In the genomic region with DNA sequence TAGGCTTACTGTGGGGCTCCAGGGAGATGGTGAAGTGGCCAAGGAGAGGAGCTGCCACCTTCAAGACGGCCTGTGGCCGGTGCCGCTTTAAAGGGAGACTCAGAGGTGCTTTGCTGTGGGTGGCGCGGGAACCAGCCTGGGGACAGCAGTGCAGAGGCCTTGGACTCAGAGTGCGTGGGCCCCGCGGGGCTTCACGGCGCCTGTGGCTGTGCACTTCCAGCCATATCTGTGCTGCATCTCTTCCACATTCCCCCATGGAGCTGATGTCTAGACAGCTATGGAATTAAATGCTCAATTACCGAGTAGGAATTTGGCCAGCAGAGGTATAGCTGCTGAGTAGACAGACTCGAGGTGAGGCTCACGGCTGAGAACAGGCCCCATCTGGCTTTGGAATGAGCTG, we compare ENCODE assay signal across 1 cellular context.
TF ChIP-seq lines count a peak whose summit lies in the region.

No MANE protein-coding gene starts in this region.

TF ChIP-seq in SK-N-SH treated with all-trans-retinoic acid at 6 μM for 48 hours, 23 proteins besides CTCF, POLR2A, EP300 and RAD21 (continued from another document):
- TF ChIP-seq, protein P1, sequence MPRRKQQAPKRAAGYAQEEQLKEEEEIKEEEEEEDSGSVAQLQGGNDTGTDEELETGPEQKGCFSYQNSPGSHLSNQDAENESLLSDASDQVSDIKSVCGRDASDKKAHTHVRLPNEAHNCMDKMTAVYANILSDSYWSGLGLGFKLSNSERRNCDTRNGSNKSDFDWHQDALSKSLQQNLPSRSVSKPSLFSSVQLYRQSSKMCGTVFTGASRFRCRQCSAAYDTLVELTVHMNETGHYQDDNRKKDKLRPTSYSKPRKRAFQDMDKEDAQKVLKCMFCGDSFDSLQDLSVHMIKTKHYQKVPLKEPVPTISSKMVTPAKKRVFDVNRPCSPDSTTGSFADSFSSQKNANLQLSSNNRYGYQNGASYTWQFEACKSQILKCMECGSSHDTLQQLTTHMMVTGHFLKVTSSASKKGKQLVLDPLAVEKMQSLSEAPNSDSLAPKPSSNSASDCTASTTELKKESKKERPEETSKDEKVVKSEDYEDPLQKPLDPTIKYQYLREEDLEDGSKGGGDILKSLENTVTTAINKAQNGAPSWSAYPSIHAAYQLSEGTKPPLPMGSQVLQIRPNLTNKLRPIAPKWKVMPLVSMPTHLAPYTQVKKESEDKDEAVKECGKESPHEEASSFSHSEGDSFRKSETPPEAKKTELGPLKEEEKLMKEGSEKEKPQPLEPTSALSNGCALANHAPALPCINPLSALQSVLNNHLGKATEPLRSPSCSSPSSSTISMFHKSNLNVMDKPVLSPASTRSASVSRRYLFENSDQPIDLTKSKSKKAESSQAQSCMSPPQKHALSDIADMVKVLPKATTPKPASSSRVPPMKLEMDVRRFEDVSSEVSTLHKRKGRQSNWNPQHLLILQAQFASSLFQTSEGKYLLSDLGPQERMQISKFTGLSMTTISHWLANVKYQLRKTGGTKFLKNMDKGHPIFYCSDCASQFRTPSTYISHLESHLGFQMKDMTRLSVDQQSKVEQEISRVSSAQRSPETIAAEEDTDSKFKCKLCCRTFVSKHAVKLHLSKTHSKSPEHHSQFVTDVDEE (CRISPR knock-in tag; IDR thresholded peaks at IDR 0.05), result no peak
- TF ChIP-seq ZNF70 (CRISPR knock-in tag; IDR thresholded peaks at IDR 0.05) (no peak), ZFP3 (CRISPR knock-in tag; IDR thresholded peaks at IDR 0.05) (0 out of 2 replicates have a peak, but pooled peaks have one; percentile 20), GLIS3 (CRISPR knock-in tag; IDR thresholded peaks at IDR 0.05) (no peak), RARB (CRISPR knock-in tag; IDR thresholded peaks at IDR 0.05) (no peak), PPARA (CRISPR knock-in tag; IDR thresholded peaks at IDR 0.05; ENCODE audit: borderline replicate concordance) (no peak), TOX (CRISPR knock-in tag; IDR thresholded peaks at IDR 0.05; ENCODE audit: borderline replicate concordance) (no peak), ZC3H10 (CRISPR knock-in tag; IDR thresholded peaks at IDR 0.05) (no peak)
TF ChIP-seq in SK-N-SH treated with all-trans-retinoic acid at 6 μM for 48 hours: peak in this region for 2.
